ENCODE assay signal across 7 cellular contexts in genomic region chr12:103800252-103800771, GRCh38. TPM values are rescaled to one million over a fixed set of nuclear protein-coding genes. Genes with fewer than 3 reads are reported as not detected.
DNase-seq lines count a peak whose midpoint lies in the region; ATAC-seq and TF ChIP-seq lines count a peak whose summit lies in the region.

No MANE protein-coding gene starts in this region.

- peak overlapping the region; percentile 8 for H3K4me3 ChIP-seq in astrocyte of the cerebellum (ENCODE audit: low read depth, low read length)
- peak overlapping the region in 1 of 2 donors; percentile 0 for H3K4me3 ChIP-seq in tibial artery

- H3K4me1 ChIP-seq in tibial artery = peaks cover 0 to 66% (median 46%) of the 10 kb centered on the region in 4 donors

- H3K27ac Mint-ChIP-seq in naive thymus-derived CD8-positive, alpha-beta T cell = no peak overlapping the region
- H3K27ac Mint-ChIP-seq in T-cell = no peak overlapping the region

- no peaks in the 10 kb centered on the region for H3K27me3 ChIP-seq in tibial artery

- peaks cover 5 to 54% (median 24%) of the 10 kb centered on the region in 3 donors for H3K36me3 Mint-ChIP-seq in naive thymus-derived CD8-positive, alpha-beta T cell
- peaks cover 51% of the 10 kb centered on the region for H3K36me3 Mint-ChIP-seq in T-cell

- peak overlapping the region; percentile 76 to 80 for H3K27ac ChIP-seq in tibial artery

- H3K27me3 Mint-ChIP-seq in naive thymus-derived CD8-positive, alpha-beta T cell = no peaks in the 10 kb centered on the region
- H3K27me3 Mint-ChIP-seq in T-cell = no peaks in the 10 kb centered on the region

- peaks cover 0 to 3% (median 0%) of the 10 kb centered on the region in 9 donors for H3K9me3 Mint-ChIP-seq in naive thymus-derived CD8-positive, alpha-beta T cell
- no peaks in the 10 kb centered on the region for H3K9me3 Mint-ChIP-seq in T-cell

- in situ Hi-C loops in astrocyte of the cerebellum (cut with HindIII; ENCODE audit: low sequenced_read_pairs) = no loop called here

- ATAC-seq in left colon (peak; percentile 78), T-cell (replicated peaks in 1 of 4) (no peak)
- no peak for ATAC-seq in naive thymus-derived CD8-positive, alpha-beta T cell

- H3K9me3 ChIP-seq in tibial artery = no peaks in the 10 kb centered on the region

- DNase-seq in NCI-H1092 treated with DMSO at 0.1 percent for 48 hours (lab: John Stamatoyannopoulos, UW) (peak; percentile 71), astrocyte of the cerebellum (ENCODE audit: low read depth) (peak; percentile 87), left colon (peak; percentile 50 to 53), tibial artery (peak; percentile 73 to 94), T-cell (no peak)
- DNase-seq in naive thymus-derived CD8-positive, alpha-beta T cell = no peak
- no peak for DNase-seq in activated CD8-positive, alpha-beta memory T cell treated with anti-CD3 and anti-CD28 coated beads, Interleukin-2, amount 50 U/mL, for 4 hours

- no peak overlapping the region for H3K4me3 Mint-ChIP-seq in naive thymus-derived CD8-positive, alpha-beta T cell
- no peak overlapping the region for H3K4me3 Mint-ChIP-seq in T-cell

- CTCF ChIA-PET in T-cell (lab: Charles Lee) = no interaction called here

- peaks cover 0 to 8% (median 2%) of the 10 kb centered on the region in 4 donors for H3K4me1 Mint-ChIP-seq in naive thymus-derived CD8-positive, alpha-beta T cell
- no peaks in the 10 kb centered on the region for H3K4me1 Mint-ChIP-seq in T-cell

- H3K36me3 ChIP-seq in tibial artery = peaks cover 15 to 29% (median 26%) of the 10 kb centered on the region in 3 donors

- intact Hi-C loops in left colon (cut with DNase I, micrococcal nuclease) (no loop called here), tibial artery (cut with DNase I; ENCODE audit: low total_unique reads) (loop anchor here (5.0 kb wide), 1 partner anchor 37 kb away; no protein-coding TSS in a partner anchor)

- TF ChIP-seq CTCF in astrocyte of the cerebellum (IDR thresholded peaks at IDR 0.05; ENCODE audit: low read depth, low read length, missing control alignments) = no peak
- TF ChIP-seq CTCF in tibial artery (IDR thresholded peaks at IDR 0.05) = no peak

- POLR2A ChIA-PET in naive thymus-derived CD8-positive, alpha-beta T cell (lab: Charles Lee) = no interaction called here
- POLR2A ChIA-PET in T-cell (lab: Charles Lee) = no interaction called here

RNA-seq across cellular contexts. Expression of gene NT5DC3, which starts 40.7 kb away (rescaled TPM):
- total RNA-seq in left colon (10 to 100 TPM; 14.4 to 24.0 TPM), T-cell (1 to 10 TPM; 4.2 to 7.4 (median 6.3) TPM)
- 1 to 10 TPM; 5.7 to 6.0 TPM for total RNA-seq in naive thymus-derived CD8-positive, alpha-beta T cell
- under 1 TPM; 0.33 to 0.89 (median 0.89) TPM for polyA plus RNA-seq in naive thymus-derived CD8-positive, alpha-beta T cell

Comparison
In these comparisons a context has a peak if more than half of its experiments do, and no peak if none do; other contexts are left out.
1. DNase-seq: peak in NCI-H1092 treated with DMSO at 0.1 percent for 48 hours (single experiment), astrocyte of the cerebellum (single experiment), left colon (2 of 2) and tibial artery (2 of 2); none in naive thymus-derived CD8-positive, alpha-beta T cell (0 of 10), activated CD8-positive, alpha-beta memory T cell treated with anti-CD3 and anti-CD28 coated beads, Interleukin-2, amount 50 U/mL, for 4 hours (single experiment) and T-cell (0 of 34).